25 cellular contexts compared by ENCODE assay signal in the genomic region with DNA sequence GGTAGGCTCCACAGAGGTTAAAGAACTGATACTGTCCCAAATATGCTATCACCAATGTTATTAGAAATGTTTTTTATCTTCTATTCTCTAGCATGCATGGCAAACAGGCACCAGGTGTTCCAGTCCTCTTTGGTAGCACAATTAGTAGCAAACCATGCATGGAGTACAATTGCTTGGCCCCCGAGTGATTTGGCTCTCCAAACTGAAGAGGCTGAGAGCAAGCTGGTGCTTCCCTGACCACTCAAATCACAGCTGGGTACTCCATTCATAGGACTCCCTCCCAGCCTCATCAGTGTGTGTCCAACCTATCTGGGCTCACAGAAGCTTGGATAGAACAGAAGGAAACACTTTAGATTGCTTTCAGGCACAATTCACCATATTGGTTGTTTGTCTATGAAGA.
A peak's percentile ranks its signal among the peaks of the same experiment; 100 is the strongest.
DNase-seq lines count a peak whose midpoint lies in the region; ATAC-seq lines count a peak whose summit lies in the region.
"Had no signal": no experiment of that assay in that cellular context is flagged by ENCODE, and none has a peak within 500 bp of the region (broad histone marks: within the 10 kb centered on the region; RNA-seq: fewer than 3 reads in every experiment).

No MANE protein-coding gene starts in this region.

- H3K79me1 ChIP-seq in mesenchymal stem cell (replicated peaks; ENCODE audit: low read length, poor library complexity, severe bottlenecking): no peaks in the 10 kb centered on the region

- H2AK5ac ChIP-seq in mesenchymal stem cell (ENCODE audit: low read length, severe bottlenecking): no peak overlapping the region

- no peak overlapping the region for H3K23ac ChIP-seq in mesenchymal stem cell (ENCODE audit: low read length in 2 of 2)

- H2BK5ac ChIP-seq in mesenchymal stem cell (ENCODE audit: low read depth, low read length, poor library complexity, severe bottlenecking): no peak overlapping the region

- no peaks in the 10 kb centered on the region for H3K27me3 ChIP-seq in mesenchymal stem cell (ENCODE audit: control insufficient read depth in 1 of 2, insufficient read depth in 1 of 2, low read length in 2 of 2)
- H3K27me3 ChIP-seq: esophagus squamous epithelium, foreskin keratinocyte, left lung had no signal

- H3K4me2 ChIP-seq in mesenchymal stem cell (ENCODE audit: low read length, poor library complexity, severe bottlenecking): no peak overlapping the region
- H3K4me2 ChIP-seq: SK-N-SH had no signal

- no peak overlapping the region for H3K4me3 ChIP-seq in mesenchymal stem cell (ENCODE audit: insufficient read depth in 1 of 2, low read depth in 1 of 2, low read length in 2 of 2)
- H3K4me3 ChIP-seq: esophagus squamous epithelium, GM12878, GM23248, left lung had no signal

- peak; percentile 39 for DNase-seq in DMS153 (lab: John Stamatoyannopoulos, UW)
- no peak for DNase-seq in DMS153 treated with DMSO at 0.1 percent for 48 hours (lab: John Stamatoyannopoulos, UW; ENCODE audit: unreplicated experiment)
- DNase-seq in NCI-H2081 treated with DMSO at 0.1 percent for 48 hours (lab: John Stamatoyannopoulos, UW): peak; percentile 34
- peak; percentile 73 for DNase-seq in NCI-H510A (lab: John Stamatoyannopoulos, UW)
- DNase-seq in mesenchymal stem cell: no peak
- no peak for DNase-seq in NCI-H146 treated with DMSO at 0.1 percent for 48 hours (lab: John Stamatoyannopoulos, UW; ENCODE audit: unreplicated experiment)
- DNase-seq: 8988T; activated CD4-positive, alpha-beta T cell treated with anti-CD3 and anti-CD28 coated beads, Interleukin-2, amount 10 ng/mL, durations not matched to agents 7 days and 5 days; amniotic stem cell; COR-L47; esophagus squamous epithelium; foreskin keratinocyte; GM23248; IMR-90; left lung; nephron progenitor cell; NK-92 treated with Interleukin-12 subunit alpha and Interleukin-12 subunit beta, amount 100 ng/mL, for 24 hours; SK-N-SH had no signal

- H3K9me3 ChIP-seq in mesenchymal stem cell (ENCODE audit: control insufficient read depth, low read length): no peaks in the 10 kb centered on the region
- H3K9me3 ChIP-seq: SK-N-SH had no signal

- no peak overlapping the region for H2BK120ac ChIP-seq in mesenchymal stem cell (ENCODE audit: low read depth, low read length)

- no peaks in the 10 kb centered on the region for H3K4me1 ChIP-seq in mesenchymal stem cell (ENCODE audit: control insufficient read depth, insufficient read depth, low read depth, low read length)
- H3K4me1 ChIP-seq: esophagus squamous epithelium, foreskin keratinocyte, left lung had no signal

- 79% methylated on average over 1 of the region's 1 CpG for WGBS in mesenchymal stem cell

- no peak for ATAC-seq in HG02970 (IDR thresholded peaks at IDR 0.05; ENCODE audit: low FRiP score, unreplicated experiment)
- no peak for ATAC-seq in GM21423 (IDR thresholded peaks at IDR 0.05; ENCODE audit: unreplicated experiment)
- ATAC-seq: foreskin keratinocyte; GM12878; left lung; Right ventricle myocardium inferior; stimulated activated memory B cell treated with anti-CD40 and anti-IgM and Interleukin-4, amounts not matched to agents 10 μg/mL and 1 μg/mL and 100 μg/mL, for 72 hours; WTC11 had no signal

- H3K27ac ChIP-seq in mesenchymal stem cell (ENCODE audit: low read length, poor library complexity, severe bottlenecking): no peak overlapping the region
- H3K27ac ChIP-seq: C4-2B, esophagus squamous epithelium, foreskin keratinocyte, GM23248, left lung had no signal

- no peak overlapping the region for H4K91ac ChIP-seq in mesenchymal stem cell (ENCODE audit: low read length)

- no peak overlapping the region for H4K8ac ChIP-seq in mesenchymal stem cell (ENCODE audit: low read length)

- no peak overlapping the region for H2AFZ ChIP-seq in mesenchymal stem cell (ENCODE audit: low read depth, low read length)
- H2AFZ ChIP-seq: GM23248 had no signal

- H3K9ac ChIP-seq in mesenchymal stem cell (ENCODE audit: low read length): no peak overlapping the region
- H3K9ac ChIP-seq: GM23248, SK-N-SH had no signal

- no peak overlapping the region for H3K18ac ChIP-seq in mesenchymal stem cell (ENCODE audit: low read depth in 1 of 2, low read length in 2 of 2)

- no peaks in the 10 kb centered on the region for H3K36me3 ChIP-seq in mesenchymal stem cell (ENCODE audit: control insufficient read depth in 1 of 2, insufficient read depth in 2 of 2, low read depth in 1 of 2, low read length in 2 of 2)
- H3K36me3 ChIP-seq: esophagus squamous epithelium, left lung had no signal

- no peak overlapping the region for H3K4ac ChIP-seq in mesenchymal stem cell (ENCODE audit: low read depth in 1 of 2, low read length in 2 of 2)

- H2BK12ac ChIP-seq in mesenchymal stem cell (ENCODE audit: low read length in 2 of 2): no peak overlapping the region

- H3K14ac ChIP-seq in mesenchymal stem cell (ENCODE audit: low read length in 2 of 2): no peak overlapping the region

- no peak overlapping the region for H2BK15ac ChIP-seq in mesenchymal stem cell (ENCODE audit: low read depth, poor library complexity, severe bottlenecking)

Comparison
In these comparisons a context has a peak if more than half of its experiments do, and no peak if none do; other contexts are left out.
1. DNase-seq: peak in DMS153 (single experiment), NCI-H2081 treated with DMSO at 0.1 percent for 48 hours (single experiment) and NCI-H510A (single experiment); none in DMS153 treated with DMSO at 0.1 percent for 48 hours (single experiment), mesenchymal stem cell (single experiment) and NCI-H146 treated with DMSO at 0.1 percent for 48 hours (single experiment).